Comparison of ENCODE assay signal across 1 cellular context in genomic region chr7:151119902-151120301, GRCh38.
TF ChIP-seq lines count a peak whose summit lies in the region.

No MANE protein-coding gene starts in this region.

TF ChIP-seq in K562, 482 proteins besides CTCF, POLR2A, EP300 and RAD21:
- peak; percentile 82 for TF ChIP-seq ZBTB33 (CRISPR knock-in tag; IDR thresholded peaks at IDR 0.05)
- no peak for TF ChIP-seq CREBBP (IDR thresholded peaks at IDR 0.05; ENCODE audit: low read depth, low read length)
- peak; percentile 42; the same call in 1 of the 2 replicates for TF ChIP-seq POLR2G (IDR thresholded peaks at IDR 0.05; ENCODE audit: low read depth, low read length)
- no peak for TF ChIP-seq MITF (IDR thresholded peaks at IDR 0.05)
